In the genomic region with DNA sequence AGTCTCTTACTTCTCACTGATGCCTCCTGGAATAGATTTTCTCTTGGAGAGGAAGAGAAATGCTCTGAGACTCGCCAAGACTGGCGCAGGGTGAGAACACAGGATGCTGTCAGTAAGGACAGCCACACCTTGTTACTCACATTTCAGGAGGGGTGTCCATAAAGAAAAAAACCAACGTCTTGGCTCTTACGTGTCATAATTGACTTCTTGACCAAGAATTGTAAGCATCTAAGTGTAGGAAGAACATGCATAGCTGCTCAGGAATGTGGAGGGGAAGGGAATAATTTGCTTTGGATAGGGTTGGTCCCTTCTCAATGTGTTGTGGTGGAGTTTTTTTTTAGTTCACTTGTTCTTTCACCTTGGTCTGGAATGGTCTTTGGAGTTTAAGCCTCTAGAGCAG, we compare ENCODE assay signal across 13 cellular contexts. TPM values are rescaled to one million over a fixed set of nuclear protein-coding genes. Genes with fewer than 3 reads are reported as not detected.
DNase-seq lines count a peak whose midpoint lies in the region; ATAC-seq, FAIRE-seq and TF ChIP-seq lines count a peak whose summit lies in the region.
"Had no signal": no experiment of that assay in that cellular context is flagged by ENCODE, and none has a peak within 500 bp of the region (broad histone marks: within the 10 kb centered on the region; RNA-seq: fewer than 3 reads in every experiment).

No MANE protein-coding gene starts in this region.

- H4K20me1 ChIP-seq in Karpas-422 (ENCODE audit: insufficient read depth, low read depth, low read length) = no peaks in the 10 kb centered on the region

- H3K27ac ChIP-seq in suprapubic skin (peak overlapping the region; percentile 0), Karpas-422 (ENCODE audit: low read length) (no peak overlapping the region)
- H3K27ac ChIP-seq: SK-N-MC had no signal

- no peaks in the 10 kb centered on the region for H3K79me2 ChIP-seq in Karpas-422 (ENCODE audit: low read length)

- H3K9me2 ChIP-seq in Karpas-422 (replicated peaks; ENCODE audit: insufficient read depth, low read length) = no peaks in the 10 kb centered on the region

- H2AFZ ChIP-seq in Karpas-422 (ENCODE audit: low read length) = no peak overlapping the region

- 51% methylated on average over 4 of the region's 4 CpGs for WGBS in suprapubic skin

- no peak overlapping the region for H3K4me2 ChIP-seq in Karpas-422 (ENCODE audit: low read depth, low read length, poor library complexity, severe bottlenecking)

- TF ChIP-seq EP300 in suprapubic skin (IDR thresholded peaks at IDR 0.05) = no peak

- peak; percentile 81 for FAIRE-seq in H54 (lab: Jason Lieb, UNC)

- peak; percentile 17 for DNase-seq in H54 (ENCODE audit: insufficient read length, low spot score)
- DNase-seq in SW 1271 (lab: John Stamatoyannopoulos, UW) = peak; percentile 40 to 49
- peak; percentile 76 for DNase-seq in fibroblast of pulmonary artery (ENCODE audit: low read depth)
- no peak for DNase-seq in suprapubic skin (ENCODE audit: low spot score in 2 of 2)
- no peak for DNase-seq in NCI-H187 treated with DMSO at 0.1 percent for 48 hours (lab: John Stamatoyannopoulos, UW)
- DNase-seq in Karpas-422 = no peak
- DNase-seq: activated CD4-positive, alpha-beta T cell treated with anti-CD3 and anti-CD28 coated beads for 1 hour; cerebellar nuclear complex; DMS79; NCI-H1048; NCI-H69 had no signal

- no peak overlapping the region for H3K4me3 ChIP-seq in fibroblast of pulmonary artery (replicated peaks; ENCODE audit: low read depth, low read length)
- no peak overlapping the region for H3K4me3 ChIP-seq in suprapubic skin
- no peak overlapping the region for H3K4me3 ChIP-seq in Karpas-422 (ENCODE audit: low read length)
- H3K4me3 ChIP-seq: SK-N-MC had no signal

- H3K36me3 ChIP-seq in suprapubic skin = no peaks in the 10 kb centered on the region
- no peaks in the 10 kb centered on the region for H3K36me3 ChIP-seq in Karpas-422 (ENCODE audit: insufficient read depth, low read length)

- H3K4me1 ChIP-seq in suprapubic skin (peaks cover 12% of the 10 kb centered on the region), Karpas-422 (ENCODE audit: low read length) (no peaks in the 10 kb centered on the region)

- H3K9me3 ChIP-seq in suprapubic skin = no peaks in the 10 kb centered on the region
- no peaks in the 10 kb centered on the region for H3K9me3 ChIP-seq in Karpas-422 (ENCODE audit: low read length)

- no peak overlapping the region for H3K9ac ChIP-seq in Karpas-422 (ENCODE audit: low read length)

- ATAC-seq in HG03159 (IDR thresholded peaks at IDR 0.05; ENCODE audit: unreplicated experiment) = no peak

- no peaks in the 10 kb centered on the region for H3K27me3 ChIP-seq in suprapubic skin
- H3K27me3 ChIP-seq in Karpas-422 (ENCODE audit: low read length) = no peaks in the 10 kb centered on the region

- TF ChIP-seq POLR2A in H54 (IDR thresholded peaks at IDR 0.05; ENCODE audit: low read depth, low read length) (no peak), suprapubic skin (IDR thresholded peaks at IDR 0.05) (no peak)

- TF ChIP-seq CTCF in fibroblast of pulmonary artery (IDR thresholded peaks at IDR 0.05; ENCODE audit: low read length, missing control alignments) = no peak
- TF ChIP-seq CTCF in suprapubic skin (IDR thresholded peaks at IDR 0.05) = no peak

RNA-seq across cellular contexts. Expression of gene ZNF438, which starts 43.8 kb away (rescaled TPM):
- total RNA-seq in suprapubic skin = 10 to 100 TPM in 1 of 4 donors, 1 to 10 TPM in 3; 6.1 to 14.1 (median 7.1) TPM
- 0.26 and 3.1 TPM in 2 replicates for total RNA-seq in Karpas-422 (2014; rRNA removed; shearing (Covaris generic); ENCODE audit: low replicate concordance)

Comparison
In these comparisons a context has a peak if more than half of its experiments do, and no peak if none do; other contexts are left out.
1. DNase-seq: peak in H54 (single experiment), SW 1271 (2 of 2) and fibroblast of pulmonary artery (single experiment); none in suprapubic skin (0 of 2), NCI-H187 treated with DMSO at 0.1 percent for 48 hours (single experiment) and Karpas-422 (single experiment).